In genomic region chr6:108944707-108945685, GRCh38 we compare ENCODE assay signal across 11 cellular contexts.
DNase-seq lines count a peak whose midpoint lies in the region; ATAC-seq and TF ChIP-seq lines count a peak whose summit lies in the region.
"Had no signal": no experiment of that assay in that cellular context is flagged by ENCODE, and none has a peak within 500 bp of the region (broad histone marks: within the 10 kb centered on the region; RNA-seq: fewer than 3 reads in every experiment).

No MANE protein-coding gene starts in this region.

- DNase-seq in AG09309 (ENCODE audit: low read depth) = peak; percentile 97
- peak; percentile 97 for DNase-seq in fibroblast of pulmonary artery (ENCODE audit: low read depth)
- DNase-seq in T-helper 2 cell treated with Interferon-gamma antibody and Interleukin-4, amounts not matched to agents 5 μg/mL and 100 μg/mL, for 36 hours (ENCODE audit: low spot score) = no peak
- no peak for DNase-seq in OCI-M1 (lab: John Stamatoyannopoulos, UW)
- DNase-seq in NCI-H748 (lab: John Stamatoyannopoulos, UW; ENCODE audit: unreplicated experiment) = no peak
- DNase-seq: activated CD4-positive, alpha-beta T cell treated with anti-CD3 and anti-CD28 coated beads, Interleukin-2, amount 50 U/mL, for 4 hours; NCI-H2081 treated with DMSO at 0.1 percent for 48 hours had no signal

- peak overlapping the region; percentile 17 to 95 (median 84) for H3K27ac Mint-ChIP-seq in nephron
- no peak overlapping the region for H3K27ac Mint-ChIP-seq in T-helper 2 cell treated with Interferon-gamma antibody and Interleukin-4, amounts not matched to agents 5 μg/mL and 100 μg/mL, for 36 hours

- H3K4me3 Mint-ChIP-seq in nephron = peak overlapping the region in 1 of 3 experiments; percentile 48
- H3K4me3 Mint-ChIP-seq in T-helper 2 cell treated with Interferon-gamma antibody and Interleukin-4, amounts not matched to agents 5 μg/mL and 100 μg/mL, for 36 hours = no peak overlapping the region

- ATAC-seq in HG03469 (IDR thresholded peaks at IDR 0.05; ENCODE audit: unreplicated experiment) = no peak
- ATAC-seq: HCT116 had no signal

- peaks cover 53% of the 10 kb centered on the region for H3K4me1 Mint-ChIP-seq in nephron
- peaks cover 34% of the 10 kb centered on the region for H3K4me1 Mint-ChIP-seq in T-helper 2 cell treated with Interferon-gamma antibody and Interleukin-4, amounts not matched to agents 5 μg/mL and 100 μg/mL, for 36 hours (ENCODE audit: low read depth)

- H3K9me3 Mint-ChIP-seq in nephron = no peaks in the 10 kb centered on the region
- H3K9me3 Mint-ChIP-seq in T-helper 2 cell treated with Interferon-gamma antibody and Interleukin-4, amounts not matched to agents 5 μg/mL and 100 μg/mL, for 36 hours = no peaks in the 10 kb centered on the region

- H3K27me3 Mint-ChIP-seq in nephron (ENCODE audit: low read depth) = no peaks in the 10 kb centered on the region
- H3K27me3 Mint-ChIP-seq in T-helper 2 cell treated with Interferon-gamma antibody and Interleukin-4, amounts not matched to agents 5 μg/mL and 100 μg/mL, for 36 hours (ENCODE audit: low read depth) = peaks cover 2% of the 10 kb centered on the region

- H3K4me3 ChIP-seq in AG09309 (ENCODE audit: control insufficient read depth, low read depth, low read length) (peak overlapping the region; percentile 10), fibroblast of pulmonary artery (replicated peaks; ENCODE audit: low read depth, low read length) (peak overlapping the region; percentile 4)

- no peak for TF ChIP-seq CTCF in AG09309 (IDR thresholded peaks at IDR 0.05; ENCODE audit: control insufficient read depth, insufficient read depth, low read depth, low read length, missing control alignments)
- TF ChIP-seq CTCF in fibroblast of pulmonary artery (IDR thresholded peaks at IDR 0.05; ENCODE audit: low read length, missing control alignments) = peak; percentile 1
- no peak for TF ChIP-seq CTCF in nephron (IDR thresholded peaks at IDR 0.05; ENCODE audit: unreplicated experiment in 3 of 3)

- no peaks in the 10 kb centered on the region for H3K36me3 Mint-ChIP-seq in nephron (ENCODE audit: low read depth)
- H3K36me3 Mint-ChIP-seq in T-helper 2 cell treated with Interferon-gamma antibody and Interleukin-4, amounts not matched to agents 5 μg/mL and 100 μg/mL, for 36 hours (ENCODE audit: low read depth) = peaks cover 5% of the 10 kb centered on the region

TF ChIP-seq in PFSK-1, 5 proteins besides CTCF, POLR2A, EP300 and RAD21:
- TF ChIP-seq TAF1 (IDR thresholded peaks at IDR 0.05; ENCODE audit: borderline replicate concordance, insufficient read depth, low read length) (0 out of 2 replicates have a peak, but pooled peaks have one; percentile 34), POLR2AphosphoS5 (IDR thresholded peaks at IDR 0.05; ENCODE audit: low read depth, low read length) (peak; percentile 61), REST (IDR thresholded peaks at IDR 0.05; ENCODE audit: insufficient read depth in 1 of 2, low read depth in 2 of 2, low read length in 2 of 2) (0 out of 4 replicates have a peak, but pooled peaks of 1 of the 2 experiments have one; percentile 45), FOXP2 (optimal IDR thresholded peaks at IDR 0.05; ENCODE audit: borderline replicate concordance, extremely low read depth, extremely low read length, insufficient read depth) (no peak), SIN3A (IDR thresholded peaks at IDR 0.05; ENCODE audit: borderline replicate concordance, insufficient read depth, low read length) (peak; percentile 88; the same call in 1 of the 2 replicates)

Comparison
In these comparisons a context has a peak if more than half of its experiments do, and no peak if none do; other contexts are left out.
1. DNase-seq: peak in AG09309 (single experiment) and fibroblast of pulmonary artery (single experiment); none in T-helper 2 cell treated with Interferon-gamma antibody and Interleukin-4, amounts not matched to agents 5 μg/mL and 100 μg/mL, for 36 hours (single experiment), OCI-M1 (single experiment) and NCI-H748 (single experiment).